17 cellular contexts compared by ENCODE assay signal in the genomic region with DNA sequence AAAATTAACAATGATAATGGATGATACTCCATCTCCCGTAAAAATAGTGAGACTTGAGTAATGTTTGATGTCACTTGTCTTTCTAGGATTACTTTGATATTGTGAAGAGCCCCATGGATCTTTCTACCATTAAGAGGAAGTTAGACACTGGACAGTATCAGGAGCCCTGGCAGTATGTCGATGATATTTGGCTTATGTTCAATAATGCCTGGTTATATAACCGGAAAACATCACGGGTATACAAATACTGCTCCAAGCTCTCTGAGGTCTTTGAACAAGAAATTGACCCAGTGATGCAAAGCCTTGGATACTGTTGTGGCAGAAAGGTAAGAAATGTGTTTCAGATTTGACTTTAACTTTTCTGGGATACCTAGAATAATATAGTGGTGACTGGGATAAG. TPM values are rescaled to one million over a fixed set of nuclear protein-coding genes. Genes with fewer than 3 reads are reported as not detected.
A peak's percentile ranks its signal among the peaks of the same experiment; 100 is the strongest.
DNase-seq lines count a peak whose midpoint lies in the region; ATAC-seq and TF ChIP-seq lines count a peak whose summit lies in the region.
"Had no signal": no experiment of that assay in that cellular context is flagged by ENCODE, and none has a peak within 500 bp of the region (broad histone marks: within the 10 kb centered on the region; RNA-seq: fewer than 3 reads in every experiment).

No MANE protein-coding gene starts in this region.

- no peak for TF ChIP-seq CTCF in activated CD8-positive, alpha-beta T cell treated with anti-CD3 and anti-CD28 coated beads for 36 hours (IDR thresholded peaks at IDR 0.05)
- no peak for TF ChIP-seq CTCF in left ventricle myocardium inferior (IDR thresholded peaks at IDR 0.05; ENCODE audit: borderline replicate concordance)

- no peak for ATAC-seq in activated CD8-positive, alpha-beta T cell treated with anti-CD3 and anti-CD28 coated beads for 36 hours
- no peak for ATAC-seq in activated CD8-positive, alpha-beta T cell treated with anti-CD3 and anti-CD28 coated beads, Interleukin-2, amount 10 ng/mL, durations not matched to agents 7 days and 5 days
- ATAC-seq in sciatic nerve: peak; percentile 58
- ATAC-seq in HG02970 (IDR thresholded peaks at IDR 0.05; ENCODE audit: low FRiP score, unreplicated experiment): no peak
- ATAC-seq: CD8-positive, alpha-beta T cell had no signal

- H3K36me3 ChIP-seq in left ventricle myocardium inferior: peaks cover 100% of the 10 kb centered on the region

- POLR2A ChIA-PET in activated CD8-positive, alpha-beta T cell treated with anti-CD3 and anti-CD28 coated beads for 36 hours (lab: Charles Lee): no interaction called here
- POLR2A ChIA-PET in activated CD8-positive, alpha-beta T cell treated with anti-CD3 and anti-CD28 coated beads, Interleukin-2, amount 10 ng/mL, durations not matched to agents 7 days and 5 days (lab: Charles Lee): no interaction called here

- no peaks in the 10 kb centered on the region for H3K9me3 ChIP-seq in left ventricle myocardium inferior (replicated peaks)

- CTCF ChIA-PET in activated CD8-positive, alpha-beta T cell treated with anti-CD3 and anti-CD28 coated beads for 36 hours (lab: Charles Lee): no interaction called here
- CTCF ChIA-PET in activated CD8-positive, alpha-beta T cell treated with anti-CD3 and anti-CD28 coated beads, Interleukin-2, amount 10 ng/mL, durations not matched to agents 7 days and 5 days (lab: Charles Lee): no interaction called here

- peak overlapping the region; percentile 8 for H3K27ac Mint-ChIP-seq in activated CD8-positive, alpha-beta T cell treated with anti-CD3 and anti-CD28 coated beads for 36 hours
- H3K27ac Mint-ChIP-seq in activated CD8-positive, alpha-beta T cell treated with anti-CD3 and anti-CD28 coated beads, Interleukin-2, amount 10 ng/mL, durations not matched to agents 7 days and 5 days: no peak overlapping the region
- H3K27ac Mint-ChIP-seq: H9 had no signal

- H3K4me1 ChIP-seq in left ventricle myocardium inferior: peaks cover 14% of the 10 kb centered on the region

- no peaks in the 10 kb centered on the region for H3K9me3 Mint-ChIP-seq in activated CD8-positive, alpha-beta T cell treated with anti-CD3 and anti-CD28 coated beads for 36 hours
- no peaks in the 10 kb centered on the region for H3K9me3 Mint-ChIP-seq in activated CD8-positive, alpha-beta T cell treated with anti-CD3 and anti-CD28 coated beads, Interleukin-2, amount 10 ng/mL, durations not matched to agents 7 days and 5 days (ENCODE audit: insufficient read depth)
- H3K9me3 Mint-ChIP-seq: CD8-positive, alpha-beta T cell; H9 had no signal

- no peak for DNase-seq in activated CD8-positive, alpha-beta T cell treated with anti-CD3 and anti-CD28 coated beads for 36 hours
- DNase-seq in activated CD8-positive, alpha-beta T cell treated with anti-CD3 and anti-CD28 coated beads, Interleukin-2, amount 10 ng/mL, durations not matched to agents 7 days and 5 days: no peak
- DNase-seq in left ventricle myocardium inferior (no peak), cardiac septum (ENCODE audit: low spot score) (no peak), cerebellum (ENCODE audit: low spot score) (peak; percentile 33), sciatic nerve (ENCODE audit: low spot score) (no peak), NCI-H510A treated with DMSO at 0.1 percent for 48 hours (lab: John Stamatoyannopoulos, UW) (no peak)
- DNase-seq: CD8-positive, alpha-beta T cell; COR-L47; DMS153; DND-41; GF-D8; GOT3; H9 had no signal

- H3K36me3 Mint-ChIP-seq in activated CD8-positive, alpha-beta T cell treated with anti-CD3 and anti-CD28 coated beads for 36 hours (ENCODE audit: low read depth): peaks cover 51% of the 10 kb centered on the region
- peaks cover 70% of the 10 kb centered on the region for H3K36me3 Mint-ChIP-seq in activated CD8-positive, alpha-beta T cell treated with anti-CD3 and anti-CD28 coated beads, Interleukin-2, amount 10 ng/mL, durations not matched to agents 7 days and 5 days (ENCODE audit: low read depth)

- no peaks in the 10 kb centered on the region for H3K27me3 Mint-ChIP-seq in activated CD8-positive, alpha-beta T cell treated with anti-CD3 and anti-CD28 coated beads for 36 hours
- no peaks in the 10 kb centered on the region for H3K27me3 Mint-ChIP-seq in activated CD8-positive, alpha-beta T cell treated with anti-CD3 and anti-CD28 coated beads, Interleukin-2, amount 10 ng/mL, durations not matched to agents 7 days and 5 days (ENCODE audit: low read depth)

- no peak overlapping the region for H3K4me3 ChIP-seq in left ventricle myocardium inferior

- H3K4me3 Mint-ChIP-seq in activated CD8-positive, alpha-beta T cell treated with anti-CD3 and anti-CD28 coated beads for 36 hours: no peak overlapping the region
- H3K4me3 Mint-ChIP-seq in activated CD8-positive, alpha-beta T cell treated with anti-CD3 and anti-CD28 coated beads, Interleukin-2, amount 10 ng/mL, durations not matched to agents 7 days and 5 days: no peak overlapping the region
- H3K4me3 Mint-ChIP-seq: CD14-positive monocyte; CD8-positive, alpha-beta T cell; H9 had no signal

- no peaks in the 10 kb centered on the region for H3K27me3 ChIP-seq in left ventricle myocardium inferior (ENCODE audit: low read depth)

- intact Hi-C loops in activated CD8-positive, alpha-beta T cell treated with anti-CD3 and anti-CD28 coated beads for 36 hours (cut with micrococcal nuclease): no loop called here
- intact Hi-C loops in left ventricle myocardium inferior (cut with micrococcal nuclease) (no loop called here), cardiac septum (cut with DNase I) (no loop called here), sciatic nerve (cut with DNase I) (no loop called here)

- peak overlapping the region; percentile 4 for H3K27ac ChIP-seq in left ventricle myocardium inferior (replicated peaks)
- H3K27ac ChIP-seq: 22Rv1 had no signal

- H3K4me1 Mint-ChIP-seq in activated CD8-positive, alpha-beta T cell treated with anti-CD3 and anti-CD28 coated beads for 36 hours (ENCODE audit: low read depth): no peaks in the 10 kb centered on the region
- no peaks in the 10 kb centered on the region for H3K4me1 Mint-ChIP-seq in activated CD8-positive, alpha-beta T cell treated with anti-CD3 and anti-CD28 coated beads, Interleukin-2, amount 10 ng/mL, durations not matched to agents 7 days and 5 days (ENCODE audit: low read depth)
- H3K4me1 Mint-ChIP-seq: CD14-positive monocyte, H9 had no signal

RNA-seq across cellular contexts. Expression of a gene that starts 48.0 kb away (rescaled TPM):
- total RNA-seq in activated CD8-positive, alpha-beta T cell treated with anti-CD3 and anti-CD28 coated beads for 36 hours: 10 to 100 TPM; 25.6 to 28.3 TPM
- 10 to 100 TPM; 40.1 to 42.2 TPM for total RNA-seq in activated CD8-positive, alpha-beta T cell treated with anti-CD3 and anti-CD28 coated beads, Interleukin-2, amount 10 ng/mL, durations not matched to agents 7 days and 5 days
- total RNA-seq in left ventricle myocardium inferior (15.2 TPM), cardiac septum (14.2 TPM), cerebellum (16.6 TPM), sciatic nerve (18.1 TPM)
